Comparison of ENCODE assay signal across 8 cellular contexts in genomic region chr18:23825978-23826405, GRCh38.
DNase-seq lines count a peak whose midpoint lies in the region; ATAC-seq, FAIRE-seq and TF ChIP-seq lines count a peak whose summit lies in the region.

No MANE protein-coding gene starts in this region.

- ATAC-seq in HG03135 (IDR thresholded peaks at IDR 0.05; ENCODE audit: unreplicated experiment) (peak; percentile 50), GM12878 (peak; percentile 46)

- TF ChIP-seq EP300 in GM12878 (IDR thresholded peaks at IDR 0.05; ENCODE audit: borderline replicate concordance in 1 of 2, control insufficient read depth in 1 of 2, low read depth in 2 of 2, low read length in 2 of 2) = no peak

- RAD21 ChIA-PET in GM12878 (lab: Charles Lee; ENCODE audit: unreplicated experiment) = interaction anchor here (2.7 kb wide), 1 partner anchor 92 kb away, joined by 10 read pairs; no protein-coding TSS in a partner anchor

- no peaks in the 10 kb centered on the region for H3K9me3 ChIP-seq in BLaER1 treated with 17β-estradiol and CSF1 and Interleukin-3, amounts not matched to agents 10 nM and 100 nM (replicated peaks in 1 of 11)
- no peaks in the 10 kb centered on the region for H3K9me3 ChIP-seq in GM12878 (replicated peaks; ENCODE audit: control insufficient read depth, insufficient read depth, low read length)
- H3K9me3 ChIP-seq in uterus = no peaks in the 10 kb centered on the region

- WGBS in GM12878 (ENCODE audit: insufficient coverage, insufficient replicate concordance, low lambda C conversion rate, missing lambda C conversion rate) = 16% methylated on average over 6 of the region's 6 CpGs

- peaks cover 28 to 52% (median 43%) of the 10 kb centered on the region in 10 experiments for H3K4me1 ChIP-seq in BLaER1 treated with 17β-estradiol and CSF1 and Interleukin-3, amounts not matched to agents 10 nM and 100 nM
- no peaks in the 10 kb centered on the region for H3K4me1 ChIP-seq in GM12878 (ENCODE audit: control insufficient read depth, insufficient read depth, low read length)
- H3K4me1 ChIP-seq in uterus = peaks cover 5 to 10% of the 10 kb centered on the region in 2 donors

- no peak for DNase-seq in GM12878 (ENCODE audit: low read depth, low spot score)
- peak; percentile 49 for DNase-seq in left kidney (ENCODE audit: low read depth, low spot score)
- peak; percentile 81 to 95 for DNase-seq in uterus
- no peak for DNase-seq in urothelium cell line (ENCODE audit: low spot score)
- DNase-seq in NCI-H2171 (lab: John Stamatoyannopoulos, UW) = no peak
- DNase-seq in stimulated activated CD4-positive, alpha-beta T cell treated with anti-CD3 and anti-CD28 coated beads, Interleukin-2, amount 100 ng/mL, for 24 hours = no peak

- H3K27me3 ChIP-seq in BLaER1 treated with 17β-estradiol and CSF1 and Interleukin-3, amounts not matched to agents 10 nM and 100 nM = no peaks in the 10 kb centered on the region
- no peaks in the 10 kb centered on the region for H3K27me3 ChIP-seq in GM12878 (replicated peaks in 1 of 2; ENCODE audit: control insufficient read depth in 2 of 2, insufficient read depth in 2 of 2, low read length in 1 of 2)
- no peaks in the 10 kb centered on the region for H3K27me3 ChIP-seq in uterus

- FAIRE-seq in GM12878 (lab: Jason Lieb, UNC) (no peak), urothelium cell line (lab: Jason Lieb, UNC) (no peak)

- no peak for TF ChIP-seq CTCF in GM12878 (IDR thresholded peaks at IDR 0.05 in 2 of 3, conservative IDR thresholded peaks at IDR 0.05 in 1 of 3; ENCODE audit: control insufficient read depth in 2 of 3, extremely low read depth in 1 of 3, insufficient read depth in 1 of 3, low read depth in 3 of 3, low read length in 3 of 3)
- no peak for TF ChIP-seq CTCF in uterus (IDR thresholded peaks at IDR 0.05)

- POLR2A ChIA-PET in GM12878 (lab: Charles Lee) = no interaction called here

- peak overlapping the region in 1 of 11 experiments; percentile 2; a peak in 2 of 22 replicates for H3K9ac ChIP-seq in BLaER1 treated with 17β-estradiol and CSF1 and Interleukin-3, amounts not matched to agents 10 nM and 100 nM
- H3K9ac ChIP-seq in GM12878 (ENCODE audit: control insufficient read depth, insufficient read depth, low read length) = no peak overlapping the region

- BruUV-seq in GM12878 (replicated peaks; lab: Mats Ljungman, UMichigan) = no TSS peak

- SMC1A ChIA-PET in GM12878 (lab: Charles Lee; ENCODE audit: uncharacterized antibody, unreplicated experiment) = interaction anchor here (0.9 to 1.5 kb wide), 4 partner anchors 12 to 294 kb away, joined by 3 to 5 read pairs (median 4); no protein-coding TSS in a partner anchor

- no peak for TF ChIP-seq RAD21 in GM12878 (IDR thresholded peaks at IDR 0.05; ENCODE audit: insufficient read depth, low read depth, low read length)

- no peak overlapping the region; the same call in 1 of the 2 replicates for H2AFZ ChIP-seq in GM12878 (ENCODE audit: control insufficient read depth, low read depth, low read length)

- in situ Hi-C loops in GM12878 (cut with MboI) = no loop called here

- TF ChIP-seq POLR2A in GM12878 (IDR thresholded peaks at IDR 0.05; ENCODE audit: low read depth, low read length) = no peak
- peak in 1 of 2 donors; percentile 30 for TF ChIP-seq POLR2A in uterus (IDR thresholded peaks at IDR 0.05)

- H4K20me1 ChIP-seq in BLaER1 treated with 17β-estradiol and CSF1 and Interleukin-3, amounts not matched to agents 10 nM and 100 nM = no peaks in the 10 kb centered on the region
- no peaks in the 10 kb centered on the region for H4K20me1 ChIP-seq in GM12878 (ENCODE audit: control insufficient read depth, insufficient read depth)

- H3K27ac ChIP-seq in BLaER1 treated with 17β-estradiol and CSF1 and Interleukin-3, amounts not matched to agents 10 nM and 100 nM = peak overlapping the region in 4 of 11 experiments; percentile 4 to 45 (median 22); a peak in 8 of 22 replicates
- H3K27ac ChIP-seq in GM12878 (ENCODE audit: control insufficient read depth, insufficient read depth) (no peak overlapping the region), uterus (peak overlapping the region; percentile 83 to 90)

- intact Hi-C loops in GM12878 (cut with micrococcal nuclease; ENCODE audit: unreplicated experiment) (loop anchor here (5.0 kb wide), 2 partner anchors 91 to 291 kb away; no protein-coding TSS in a partner anchor), uterus (cut with DNase I; ENCODE audit: low total_unique reads) (no loop called here)

- no peak overlapping the region for H3K4me3 ChIP-seq in BLaER1 treated with 17β-estradiol and CSF1 and Interleukin-3, amounts not matched to agents 10 nM and 100 nM
- H3K4me3 ChIP-seq in GM12878 (no peak overlapping the region), uterus (no peak overlapping the region)

- no peaks in the 10 kb centered on the region for H3K36me3 ChIP-seq in BLaER1 treated with 17β-estradiol and CSF1 and Interleukin-3, amounts not matched to agents 10 nM and 100 nM
- H3K36me3 ChIP-seq in GM12878 (ENCODE audit: control insufficient read depth in 2 of 2, insufficient read depth in 2 of 2, low read length in 1 of 2) (no peaks in the 10 kb centered on the region), uterus (no peaks in the 10 kb centered on the region)

- no peaks in the 10 kb centered on the region for H3K79me2 ChIP-seq in GM12878 (ENCODE audit: control insufficient read depth, insufficient read depth, low read length)

- CTCF ChIA-PET in GM12878 (lab: Yijun Ruan, JAX) = interaction anchor here (1.1 to 4.1 kb wide), 5 partner anchors 14 to 351 kb away, joined by 3 to 19 read pairs (median 6); no protein-coding TSS in a partner anchor

- peak overlapping the region; percentile 15 to 55 (median 33); a peak in 21 of 22 replicates for H3K4me2 ChIP-seq in BLaER1 treated with 17β-estradiol and CSF1 and Interleukin-3, amounts not matched to agents 10 nM and 100 nM
- H3K4me2 ChIP-seq in GM12878 (ENCODE audit: control insufficient read depth, insufficient read depth) = no peak overlapping the region

TF ChIP-seq in GM12878, 131 proteins besides CTCF, POLR2A, EP300 and RAD21 (continues in another document):
- TF ChIP-seq CUX1 (IDR thresholded peaks at IDR 0.05; ENCODE audit: insufficient replicate concordance, low read depth, low read length) (no peak), IKZF2 (IDR thresholded peaks at IDR 0.05) (no peak)
- TF ChIP-seq, protein P1, sequence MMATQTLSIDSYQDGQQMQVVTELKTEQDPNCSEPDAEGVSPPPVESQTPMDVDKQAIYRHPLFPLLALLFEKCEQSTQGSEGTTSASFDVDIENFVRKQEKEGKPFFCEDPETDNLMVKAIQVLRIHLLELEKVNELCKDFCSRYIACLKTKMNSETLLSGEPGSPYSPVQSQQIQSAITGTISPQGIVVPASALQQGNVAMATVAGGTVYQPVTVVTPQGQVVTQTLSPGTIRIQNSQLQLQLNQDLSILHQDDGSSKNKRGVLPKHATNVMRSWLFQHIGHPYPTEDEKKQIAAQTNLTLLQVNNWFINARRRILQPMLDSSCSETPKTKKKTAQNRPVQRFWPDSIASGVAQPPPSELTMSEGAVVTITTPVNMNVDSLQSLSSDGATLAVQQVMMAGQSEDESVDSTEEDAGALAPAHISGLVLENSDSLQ (IDR thresholded peaks at IDR 0.05) = peak; percentile 89

Comparison
In these comparisons a context has a peak if more than half of its experiments do, and no peak if none do; other contexts are left out.
1. DNase-seq: peak in left kidney (single experiment) and uterus (2 of 2); none in GM12878 (single experiment), urothelium cell line (single experiment), NCI-H2171 (single experiment) and stimulated activated CD4-positive, alpha-beta T cell treated with anti-CD3 and anti-CD28 coated beads, Interleukin-2, amount 100 ng/mL, for 24 hours (0 of 2).